8 cellular contexts compared by ENCODE assay signal in the genomic region with DNA sequence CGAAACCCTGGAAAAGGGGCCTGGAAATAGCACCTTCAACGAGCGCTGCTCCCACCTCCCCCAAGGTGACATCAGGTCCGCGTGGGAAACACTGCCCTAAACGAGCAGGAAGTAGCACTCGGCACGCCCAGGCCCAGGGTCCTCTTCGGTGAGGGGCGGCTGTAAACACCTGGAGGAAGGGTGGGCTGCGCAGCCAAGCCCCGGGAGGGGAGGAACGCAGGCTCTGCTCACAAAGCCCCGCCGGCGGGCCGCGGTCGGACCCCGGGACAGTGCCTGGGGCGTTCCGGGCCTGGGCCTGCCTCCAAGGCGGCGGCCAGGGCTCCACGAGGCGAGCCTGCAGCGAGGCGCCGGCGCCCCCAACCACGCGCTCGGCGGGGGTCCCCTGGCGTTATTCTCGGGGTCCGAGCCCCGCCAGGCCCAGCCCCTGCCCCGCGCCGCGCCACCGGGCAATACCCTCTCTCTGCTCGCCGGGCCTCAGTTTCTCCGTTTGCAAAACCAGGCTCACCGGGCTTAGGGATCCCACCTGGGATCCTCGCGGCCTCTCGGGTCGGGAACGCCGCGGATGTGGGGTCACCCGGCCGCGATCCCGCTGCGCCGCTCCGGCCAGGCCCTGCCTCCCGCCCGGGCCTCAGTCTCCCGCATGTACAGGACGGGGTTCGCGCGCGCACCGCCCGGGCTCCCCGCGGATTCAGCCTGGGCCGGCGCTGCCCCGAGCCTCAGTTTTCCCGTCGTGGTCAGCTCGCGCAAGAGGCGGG. TPM values are rescaled to one million over a fixed set of nuclear protein-coding genes. Genes with fewer than 3 reads are reported as not detected.
DNase-seq lines count a peak whose midpoint lies in the region; ATAC-seq and TF ChIP-seq lines count a peak whose summit lies in the region.

No MANE protein-coding gene starts in this region.

- H3K27ac Mint-ChIP-seq in WTC11 = peak overlapping the region; percentile 86

- POLR2A ChIA-PET in WTC11 (lab: Charles Lee) = interaction anchor here (1.3 kb wide), 1 partner anchor 78 kb away, joined by 3 read pairs; no protein-coding TSS in a partner anchor

- peaks cover 20% of the 10 kb centered on the region for H3K4me1 Mint-ChIP-seq in WTC11

- DNase-seq in SIG-M5 treated with dmso at 0.1 percent for 504 hours (lab: John Stamatoyannopoulos, UW; ENCODE audit: unreplicated experiment) (peak; percentile 39), SIG-M5 (lab: John Stamatoyannopoulos, UW) (no peak), WTC11 (ENCODE audit: low spot score) (peak; percentile 46), lung microvascular endothelial cell (ENCODE audit: low read depth in 2 of 2) (peak; percentile 44 to 66)
- DNase-seq in central memory CD4-positive, alpha-beta T cell = peak; percentile 72
- DNase-seq in stimulated activated CD8-positive, alpha-beta memory T cell treated with anti-CD3 and anti-CD28 coated beads, Interleukin-7, amount 100 ng/mL, for 1 hour (ENCODE audit: low read depth in 2 of 2) = peak; percentile 39

- CTCF ChIA-PET in WTC11 (lab: Charles Lee) = interaction anchor here (0.8 to 1.8 kb wide), 10 partner anchors 15 to 79 kb away, joined by 3 to 26 read pairs (median 5); no protein-coding TSS in a partner anchor

- ATAC-seq in HG03571 (IDR thresholded peaks at IDR 0.05; ENCODE audit: unreplicated experiment) (peak; percentile 10), WTC11 (no peak), HG03457 (IDR thresholded peaks at IDR 0.05; ENCODE audit: unreplicated experiment) (no peak)

- H3K27me3 Mint-ChIP-seq in WTC11 (ENCODE audit: low read depth) = peaks cover 21% of the 10 kb centered on the region

- no peaks in the 10 kb centered on the region for H3K9me3 Mint-ChIP-seq in WTC11

- peak overlapping the region; percentile 82 for H3K4me3 Mint-ChIP-seq in WTC11

- no peak for TF ChIP-seq CTCF in WTC11 (IDR thresholded peaks at IDR 0.05)

- no peaks in the 10 kb centered on the region for H3K36me3 Mint-ChIP-seq in WTC11

TF ChIP-seq in WTC11, 78 proteins besides CTCF, POLR2A, EP300 and RAD21 (continues in another document):
- no peak for TF ChIP-seq FOXP1 (CRISPR knock-in tag; IDR thresholded peaks at IDR 0.05; ENCODE audit: borderline replicate concordance)
- no peak for TF ChIP-seq GTF2I (CRISPR knock-in tag; conservative IDR thresholded peaks at IDR 0.05)
- TF ChIP-seq CREM (CRISPR knock-in tag; IDR thresholded peaks at IDR 0.05) = no peak
- TF ChIP-seq NR3C1 (CRISPR knock-in tag; conservative IDR thresholded peaks at IDR 0.05; ENCODE audit: low read depth) = no peak
- TF ChIP-seq, protein P1, sequence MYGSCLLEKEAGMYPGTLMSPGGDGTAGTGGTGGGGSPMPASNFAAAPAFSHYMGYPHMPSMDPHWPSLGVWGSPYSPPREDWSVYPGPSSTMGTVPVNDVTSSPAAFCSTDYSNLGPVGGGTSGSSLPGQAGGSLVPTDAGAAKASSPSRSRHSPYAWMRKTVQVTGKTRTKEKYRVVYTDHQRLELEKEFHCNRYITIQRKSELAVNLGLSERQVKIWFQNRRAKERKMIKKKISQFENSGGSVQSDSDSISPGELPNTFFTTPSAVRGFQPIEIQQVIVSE (CRISPR knock-in tag; IDR thresholded peaks at IDR 0.05; ENCODE audit: borderline replicate concordance) = no peak
- TF ChIP-seq, protein P2, sequence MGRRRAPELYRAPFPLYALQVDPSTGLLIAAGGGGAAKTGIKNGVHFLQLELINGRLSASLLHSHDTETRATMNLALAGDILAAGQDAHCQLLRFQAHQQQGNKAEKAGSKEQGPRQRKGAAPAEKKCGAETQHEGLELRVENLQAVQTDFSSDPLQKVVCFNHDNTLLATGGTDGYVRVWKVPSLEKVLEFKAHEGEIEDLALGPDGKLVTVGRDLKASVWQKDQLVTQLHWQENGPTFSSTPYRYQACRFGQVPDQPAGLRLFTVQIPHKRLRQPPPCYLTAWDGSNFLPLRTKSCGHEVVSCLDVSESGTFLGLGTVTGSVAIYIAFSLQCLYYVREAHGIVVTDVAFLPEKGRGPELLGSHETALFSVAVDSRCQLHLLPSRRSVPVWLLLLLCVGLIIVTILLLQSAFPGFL (CRISPR knock-in tag; IDR thresholded peaks at IDR 0.05; ENCODE audit: borderline replicate concordance) = no peak
- TF ChIP-seq PRDM15 (CRISPR knock-in tag; IDR thresholded peaks at IDR 0.05) = no peak
- TF ChIP-seq, protein P3, sequence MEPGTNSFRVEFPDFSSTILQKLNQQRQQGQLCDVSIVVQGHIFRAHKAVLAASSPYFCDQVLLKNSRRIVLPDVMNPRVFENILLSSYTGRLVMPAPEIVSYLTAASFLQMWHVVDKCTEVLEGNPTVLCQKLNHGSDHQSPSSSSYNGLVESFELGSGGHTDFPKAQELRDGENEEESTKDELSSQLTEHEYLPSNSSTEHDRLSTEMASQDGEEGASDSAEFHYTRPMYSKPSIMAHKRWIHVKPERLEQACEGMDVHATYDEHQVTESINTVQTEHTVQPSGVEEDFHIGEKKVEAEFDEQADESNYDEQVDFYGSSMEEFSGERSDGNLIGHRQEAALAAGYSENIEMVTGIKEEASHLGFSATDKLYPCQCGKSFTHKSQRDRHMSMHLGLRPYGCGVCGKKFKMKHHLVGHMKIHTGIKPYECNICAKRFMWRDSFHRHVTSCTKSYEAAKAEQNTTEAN (CRISPR knock-in tag; IDR thresholded peaks at IDR 0.05) = peak; percentile 68; the same call in 1 of the 2 replicates
- TF ChIP-seq JUN (CRISPR knock-in tag; IDR thresholded peaks at IDR 0.05) = peak; percentile 39; the same call in 1 of the 2 replicates
- TF ChIP-seq ATF3 (CRISPR knock-in tag; conservative IDR thresholded peaks at IDR 0.05) = no peak
- TF ChIP-seq FOXK1 (CRISPR knock-in tag; IDR thresholded peaks at IDR 0.05) = peak; percentile 58; the same call in 1 of the 2 replicates
- TF ChIP-seq EMX1 (CRISPR knock-in tag; IDR thresholded peaks at IDR 0.05) = no peak
- no peak for TF ChIP-seq KAT7 (CRISPR knock-in tag; IDR thresholded peaks at IDR 0.05; ENCODE audit: borderline replicate concordance)
- no peak for TF ChIP-seq MXD4 (CRISPR knock-in tag; IDR thresholded peaks at IDR 0.05; ENCODE audit: borderline replicate concordance)
- TF ChIP-seq, protein P4, sequence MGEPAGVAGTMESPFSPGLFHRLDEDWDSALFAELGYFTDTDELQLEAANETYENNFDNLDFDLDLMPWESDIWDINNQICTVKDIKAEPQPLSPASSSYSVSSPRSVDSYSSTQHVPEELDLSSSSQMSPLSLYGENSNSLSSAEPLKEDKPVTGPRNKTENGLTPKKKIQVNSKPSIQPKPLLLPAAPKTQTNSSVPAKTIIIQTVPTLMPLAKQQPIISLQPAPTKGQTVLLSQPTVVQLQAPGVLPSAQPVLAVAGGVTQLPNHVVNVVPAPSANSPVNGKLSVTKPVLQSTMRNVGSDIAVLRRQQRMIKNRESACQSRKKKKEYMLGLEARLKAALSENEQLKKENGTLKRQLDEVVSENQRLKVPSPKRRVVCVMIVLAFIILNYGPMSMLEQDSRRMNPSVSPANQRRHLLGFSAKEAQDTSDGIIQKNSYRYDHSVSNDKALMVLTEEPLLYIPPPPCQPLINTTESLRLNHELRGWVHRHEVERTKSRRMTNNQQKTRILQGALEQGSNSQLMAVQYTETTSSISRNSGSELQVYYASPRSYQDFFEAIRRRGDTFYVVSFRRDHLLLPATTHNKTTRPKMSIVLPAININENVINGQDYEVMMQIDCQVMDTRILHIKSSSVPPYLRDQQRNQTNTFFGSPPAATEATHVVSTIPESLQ (CRISPR knock-in tag; IDR thresholded peaks at IDR 0.05) = no peak
- TF ChIP-seq ESRRA (CRISPR knock-in tag; IDR thresholded peaks at IDR 0.05; ENCODE audit: borderline replicate concordance) = peak; percentile 16; the same call in 1 of the 2 replicates

RNA-seq across cellular contexts. Expression of gene RNF126, which starts 0.6 kb away (rescaled TPM):
- total RNA-seq in WTC11 (2021) (66.7 to 84.4 TPM (median 68.1 TPM) in 3 replicates), lung microvascular endothelial cell (25.5 and 27.8 TPM in 2 replicates)

RNA-seq across cellular contexts. Expression of gene FSTL3, which starts 13.8 kb away (rescaled TPM):
- total RNA-seq in WTC11 (2021) = 8.7 to 12.2 TPM (median 10.1 TPM) in 3 replicates
- 5.0 and 5.2 TPM in 2 replicates for total RNA-seq in lung microvascular endothelial cell

RNA-seq across cellular contexts. Expression of gene FGF22, which starts 22.7 kb away (rescaled TPM):
- total RNA-seq in WTC11 (2021) (1.4 to 1.6 TPM (median 1.6 TPM) in 3 replicates), lung microvascular endothelial cell (not detected in 2 replicates)

RNA-seq across cellular contexts. Expression of gene POLRMT, which starts 29.0 kb away (rescaled TPM):
- total RNA-seq in WTC11 (2021) (113 to 139 TPM (median 116 TPM) in 3 replicates), lung microvascular endothelial cell (14.4 and 18.8 TPM in 2 replicates)

RNA-seq across cellular contexts. Expression of gene PRSS57, which starts 32.9 kb away (rescaled TPM):
- not detected in 3 replicates for total RNA-seq in WTC11 (2021)
- total RNA-seq in lung microvascular endothelial cell = not detected in 2 replicates
